In the genomic region with DNA sequence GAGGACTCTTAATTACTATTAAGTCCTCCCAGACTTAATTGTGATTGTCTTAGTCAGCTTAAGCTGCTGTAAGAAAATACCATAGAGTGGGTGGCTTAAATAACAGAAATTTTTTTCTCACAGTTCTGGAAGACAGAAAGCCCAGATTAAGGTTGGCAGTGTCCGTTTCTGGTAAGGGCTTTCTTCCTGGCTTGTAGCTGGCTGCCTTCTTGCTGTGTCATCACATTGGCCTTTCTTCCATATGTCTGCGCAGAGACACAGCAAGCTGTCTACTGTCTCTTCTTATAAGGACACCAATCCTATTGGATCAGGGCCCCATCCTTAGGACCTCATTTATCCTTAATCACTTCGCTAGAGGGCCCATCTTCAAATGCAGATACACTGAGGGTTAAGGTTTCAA, we compare ENCODE assay signal across 25 cellular contexts. TPM values are rescaled to one million over a fixed set of nuclear protein-coding genes. Genes with fewer than 3 reads are reported as not detected.
DNase-seq lines count a peak whose midpoint lies in the region; ATAC-seq, FAIRE-seq and TF ChIP-seq lines count a peak whose summit lies in the region.
"Had no signal": no experiment of that assay in that cellular context is flagged by ENCODE, and none has a peak within 500 bp of the region (broad histone marks: within the 10 kb centered on the region; RNA-seq: fewer than 3 reads in every experiment).

No MANE protein-coding gene starts in this region.

- POLR2A ChIA-PET in HepG2 (lab: Yijun Ruan, JAX), result no interaction called here
- POLR2A ChIA-PET in OCI-LY7 (lab: Charles Lee), result no interaction called here

- H3K27me3 ChIP-seq in HepG2 (ENCODE audit: control insufficient read depth in 1 of 2, insufficient read depth in 2 of 2, low read length in 2 of 2) (no peaks in the 10 kb centered on the region), right lobe of liver (no peaks in the 10 kb centered on the region)
- H3K27me3 ChIP-seq: BE2C; BLaER1 treated with 17β-estradiol and CSF1 and Interleukin-3, amounts not matched to agents 10 nM and 100 nM had no signal

- H3K27ac ChIP-seq in HepG2 (ENCODE audit: extremely low read length, insufficient read depth, low read length) (no peak overlapping the region), right lobe of liver (no peak overlapping the region), OCI-LY7 (ENCODE audit: low read depth, low read length, poor library complexity, severe bottlenecking) (peak overlapping the region; percentile 88)
- H3K27ac ChIP-seq: A549; BLaER1 treated with 17β-estradiol and CSF1 and Interleukin-3, amounts not matched to agents 10 nM and 100 nM; GM23248 had no signal

- H2AFZ ChIP-seq in HepG2 (ENCODE audit: low read length) (no peak overlapping the region), OCI-LY7 (ENCODE audit: low read length) (peak overlapping the region; percentile 9; the same call in 1 of the 2 replicates)
- H2AFZ ChIP-seq: GM23248 had no signal

- no peak overlapping the region for H3K9ac ChIP-seq in HepG2 (ENCODE audit: insufficient read depth, low read depth, low read length)
- H3K9ac ChIP-seq: BLaER1 treated with 17β-estradiol and CSF1 and Interleukin-3, amounts not matched to agents 10 nM and 100 nM; GM23248 had no signal

- WGBS in HepG2 (ENCODE audit: low lambda C conversion rate), result 31% methylated on average over 3 of the region's 3 CpGs
- 86% methylated on average over 3 of the region's 3 CpGs for WGBS in right lobe of liver (ENCODE audit: insufficient coverage, low coverage, low lambda C conversion rate, missing lambda C conversion rate)

- H3K4me2 ChIP-seq in HepG2 (ENCODE audit: low read depth, low read length) (no peak overlapping the region), OCI-LY7 (ENCODE audit: low read length) (no peak overlapping the region)
- H3K4me2 ChIP-seq: A549; BLaER1 treated with 17β-estradiol and CSF1 and Interleukin-3, amounts not matched to agents 10 nM and 100 nM had no signal

- no peak for TF ChIP-seq EP300 in HepG2 (IDR thresholded peaks at IDR 0.05; ENCODE audit: low read depth in 2 of 2, low read length in 2 of 2)
- TF ChIP-seq EP300 in HepG2 (CRISPR knock-in tag; IDR thresholded peaks at IDR 0.05; ENCODE audit: borderline replicate concordance), result no peak

- TF ChIP-seq POLR2A in HepG2 (IDR thresholded peaks at IDR 0.05; ENCODE audit: insufficient read depth in 1 of 2, low read depth in 2 of 2, low read length in 2 of 2) (no peak), right lobe of liver (IDR thresholded peaks at IDR 0.05) (no peak)

- no peaks in the 10 kb centered on the region for H3K9me2 ChIP-seq in OCI-LY7 (ENCODE audit: insufficient read depth, low read length)

- CTCF ChIA-PET in HepG2 (lab: Yijun Ruan, JAX; ENCODE audit: low intra/inter-chr PET ratio, low total read pairs), result no interaction called here
- CTCF ChIA-PET in OCI-LY7 (lab: Charles Lee; ENCODE audit: unreplicated experiment), result no interaction called here

- intact Hi-C loops in HepG2 (cut with micrococcal nuclease; ENCODE audit: unreplicated experiment), result no loop called here
- intact Hi-C loops in right lobe of liver (cut with DNase I), result no loop called here
- intact Hi-C loops in OCI-LY7 (cut with micrococcal nuclease; ENCODE audit: unreplicated experiment), result no loop called here

- DNase-seq in HepG2 (ENCODE audit: low spot score), result no peak
- DNase-seq in right lobe of liver, result no peak
- DNase-seq in OCI-LY7 (ENCODE audit: low spot score), result no peak
- DNase-seq in islet precursor cell, result peak; percentile 56
- DNase-seq in occipital lobe (lab: John Stamatoyannopoulos, UW), result no peak
- DNase-seq in glutamatergic neuron, result no peak
- DNase-seq: 8988T; ACHN; AML-193; BE2C; CD4-positive, alpha-beta T cell; CD8-positive, alpha-beta memory T cell; DMS53; DMS79 treated with DMSO at 0.1 percent for 48 hours; GM23248; H7; HCEC 1CT had no signal

- no peaks in the 10 kb centered on the region for H3K27me3 Mint-ChIP-seq in glutamatergic neuron (ENCODE audit: unreplicated experiment)
- H3K27me3 Mint-ChIP-seq: CD4-positive, alpha-beta T cell; CD8-positive, alpha-beta memory T cell had no signal

- H3K4me3 Mint-ChIP-seq in glutamatergic neuron (ENCODE audit: unreplicated experiment), result no peak overlapping the region
- H3K4me3 Mint-ChIP-seq: CD14-positive monocyte; CD4-positive, alpha-beta T cell; CD8-positive, alpha-beta memory T cell had no signal

- H3K9me3 ChIP-seq in HepG2 (ENCODE audit: low read length) (no peaks in the 10 kb centered on the region), right lobe of liver (no peaks in the 10 kb centered on the region), OCI-LY7 (ENCODE audit: low read length) (no peaks in the 10 kb centered on the region)
- H3K9me3 ChIP-seq: A549; BE2C; BLaER1 treated with 17β-estradiol and CSF1 and Interleukin-3, amounts not matched to agents 10 nM and 100 nM had no signal

- peaks cover 9% of the 10 kb centered on the region for H3K4me1 Mint-ChIP-seq in glutamatergic neuron (ENCODE audit: low read depth, unreplicated experiment)
- H3K4me1 Mint-ChIP-seq: CD14-positive monocyte; CD8-positive, alpha-beta memory T cell had no signal

- H3K36me3 Mint-ChIP-seq in glutamatergic neuron (ENCODE audit: unreplicated experiment), result no peaks in the 10 kb centered on the region
- H3K36me3 Mint-ChIP-seq: CD14-positive monocyte had no signal

- no TSS peak for BruUV-seq in HepG2 (replicated peaks; lab: Mats Ljungman, UMichigan)
- BruUV-seq in OCI-LY7 (replicated peaks; lab: Mats Ljungman, UMichigan), result no TSS peak

- H3K36me3 ChIP-seq in HepG2 (replicated peaks in 1 of 2; ENCODE audit: control insufficient read depth in 1 of 2, insufficient read depth in 2 of 2, low read length in 2 of 2), result no peaks in the 10 kb centered on the region
- H3K36me3 ChIP-seq in right lobe of liver, result no peaks in the 10 kb centered on the region
- no peaks in the 10 kb centered on the region for H3K36me3 ChIP-seq in OCI-LY7 (ENCODE audit: insufficient read depth, low read length)
- H3K36me3 ChIP-seq: BE2C; BLaER1 treated with 17β-estradiol and CSF1 and Interleukin-3, amounts not matched to agents 10 nM and 100 nM had no signal

- no peak for TF ChIP-seq RAD21 in HepG2 (CRISPR knock-in tag; IDR thresholded peaks at IDR 0.05)

- no peak for FAIRE-seq in HepG2 (lab: Jason Lieb, UNC)
- FAIRE-seq: A549, G401.6, GM12892, GM19239, H1 had no signal

- peaks cover 2% of the 10 kb centered on the region for H3K9me3 Mint-ChIP-seq in glutamatergic neuron (ENCODE audit: unreplicated experiment)

- in situ Hi-C loops in HepG2 (cut with HindIII; ENCODE audit: extremely low pct_ligation_motif_present, low pct_unique_long_range_greater_than_20kb), result no loop called here

- ATAC-seq in HepG2 (no peak), right lobe of liver (no peak), HG03378 (IDR thresholded peaks at IDR 0.05; ENCODE audit: unreplicated experiment) (no peak)
- ATAC-seq: A549 had no signal

- H3K4me3 ChIP-seq in HepG2 (replicated peaks in 1 of 3; ENCODE audit: insufficient read depth in 1 of 3, low read depth in 2 of 3, low read length in 3 of 3) (no peak overlapping the region), right lobe of liver (no peak overlapping the region), OCI-LY7 (ENCODE audit: low read depth, low read length, poor library complexity, severe bottlenecking) (no peak overlapping the region)
- H3K4me3 ChIP-seq: A549; BLaER1 treated with 17β-estradiol and CSF1 and Interleukin-3, amounts not matched to agents 10 nM and 100 nM; GM23248 had no signal

- H3K4me1 ChIP-seq in HepG2 (ENCODE audit: insufficient read depth, low read length), result no peaks in the 10 kb centered on the region
- H3K4me1 ChIP-seq in right lobe of liver, result no peaks in the 10 kb centered on the region
- peaks cover 61% of the 10 kb centered on the region for H3K4me1 ChIP-seq in OCI-LY7 (ENCODE audit: insufficient read depth, low read length, poor library complexity, severe bottlenecking)
- H3K4me1 ChIP-seq: A549; BE2C; BLaER1 treated with 17β-estradiol and CSF1 and Interleukin-3, amounts not matched to agents 10 nM and 100 nM had no signal

- H3K79me2 ChIP-seq in HepG2 (ENCODE audit: insufficient read depth, low read length) (no peaks in the 10 kb centered on the region), OCI-LY7 (ENCODE audit: insufficient read depth, low read depth, low read length) (no peaks in the 10 kb centered on the region)

- no peak overlapping the region for H3K27ac Mint-ChIP-seq in glutamatergic neuron (ENCODE audit: unreplicated experiment)
- H3K27ac Mint-ChIP-seq: CD14-positive monocyte; CD4-positive, alpha-beta T cell; CD8-positive, alpha-beta memory T cell had no signal

- TF ChIP-seq CTCF in HepG2 (CRISPR knock-in tag; IDR thresholded peaks at IDR 0.05), result no peak
- no peak for TF ChIP-seq CTCF in right lobe of liver (IDR thresholded peaks at IDR 0.05)
- no peak for TF ChIP-seq CTCF in OCI-LY7 (conservative IDR thresholded peaks at IDR 0.05; ENCODE audit: low read length)
- TF ChIP-seq CTCF in glutamatergic neuron (IDR thresholded peaks at IDR 0.05; ENCODE audit: partially characterized antibody, unreplicated experiment), result no peak

- H4K20me1 ChIP-seq in HepG2 (ENCODE audit: insufficient read depth, low read length) (no peaks in the 10 kb centered on the region), OCI-LY7 (ENCODE audit: insufficient read depth, low read length) (no peaks in the 10 kb centered on the region)
- H4K20me1 ChIP-seq: BLaER1 treated with 17β-estradiol and CSF1 and Interleukin-3, amounts not matched to agents 10 nM and 100 nM had no signal

RNA-seq across cellular contexts. Expression of gene ASXL3, which starts 38.5 kb away (rescaled TPM):
- total RNA-seq in HepG2 (2016; rRNA removed; fragmentation: Illumina TruSeq; extraction: Trizol), result not detected in 2 replicates
- total RNA-seq in HepG2 (2016; cell fraction: cytosol; rRNA removed; fragmentation: Illumina TruSeq; extraction: Trizol; ENCODE audit: low read depth), result not detected in 2 replicates
- total RNA-seq in HepG2 (2016; cell fraction: insoluble cytoplasmic fraction; rRNA removed; fragmentation: Illumina TruSeq; extraction: Trizol), result not detected in 2 replicates
- total RNA-seq in HepG2 (2016; cell fraction: membrane; rRNA removed; fragmentation: Illumina TruSeq; extraction: Trizol), result not detected in 2 replicates
- total RNA-seq in HepG2 (2016; cell fraction: nucleus; rRNA removed; fragmentation: Illumina TruSeq; extraction: Trizol), result not detected in 2 replicates
- polyA plus RNA-seq in HepG2 (2011; rRNA removed), result not detected in 2 replicates
- not detected in 2 replicates for polyA plus RNA-seq in HepG2 (2011; cell fraction: cytosol; rRNA removed)
- not detected in 2 replicates for polyA plus RNA-seq in HepG2 (2011; cell fraction: nucleus; rRNA removed)
- not detected in 2 replicates for polyA plus RNA-seq in HepG2 (2012)
- polyA plus RNA-seq in HepG2 (2016; cell fraction: cytosol; fragmentation: Illumina TruSeq; extraction: Trizol; ENCODE audit: low read depth), result not detected in 2 replicates
- polyA plus RNA-seq in HepG2 (2016; cell fraction: insoluble cytoplasmic fraction; fragmentation: Illumina TruSeq; extraction: Trizol; ENCODE audit: low read depth), result not detected in 2 replicates
- not detected in 2 replicates for polyA plus RNA-seq in HepG2 (2016; cell fraction: membrane; fragmentation: Illumina TruSeq; extraction: Trizol; ENCODE audit: low read depth)
- polyA plus RNA-seq in HepG2 (2016; cell fraction: nucleus; fragmentation: Illumina TruSeq; extraction: Trizol; ENCODE audit: insufficient read depth, low read depth), result not detected in 2 replicates
- polyA minus RNA-seq in HepG2 (2011; rRNA and poly(A)+ RNA removed; ENCODE audit: low replicate concordance), result not detected in 2 replicates
- not detected in 2 replicates for polyA minus RNA-seq in HepG2 (2011; cell fraction: cytosol; rRNA and poly(A)+ RNA removed)
- polyA minus RNA-seq in HepG2 (2011; cell fraction: nucleus; rRNA and poly(A)+ RNA removed), result not detected in 2 replicates
- 1 to 10 TPM in 3 of 6 experiments, under 1 TPM in 3; 0.12 to 4.0 (median 1.3) TPM for total RNA-seq in right lobe of liver
- total RNA-seq in OCI-LY7 (2014; rRNA removed; shearing (Covaris generic)), result 1.6 and 2.6 TPM in 2 replicates
- 2.6 and 3.9 TPM in 2 replicates for total RNA-seq in OCI-LY7 (2022)
- total RNA-seq in occipital lobe, result 94.5 TPM
- 45.6 TPM for total RNA-seq in glutamatergic neuron (ENCODE audit: unreplicated experiment)
- total RNA-seq: CD4-positive, alpha-beta T cell; CD8-positive, alpha-beta memory T cell; GM23248 had no signal
- polyA plus RNA-seq: A549; CD14-positive monocyte; CD8-positive, alpha-beta memory T cell; GM23248 had no signal
